ENCODE assay signal across 8 cellular contexts in the genomic region with DNA sequence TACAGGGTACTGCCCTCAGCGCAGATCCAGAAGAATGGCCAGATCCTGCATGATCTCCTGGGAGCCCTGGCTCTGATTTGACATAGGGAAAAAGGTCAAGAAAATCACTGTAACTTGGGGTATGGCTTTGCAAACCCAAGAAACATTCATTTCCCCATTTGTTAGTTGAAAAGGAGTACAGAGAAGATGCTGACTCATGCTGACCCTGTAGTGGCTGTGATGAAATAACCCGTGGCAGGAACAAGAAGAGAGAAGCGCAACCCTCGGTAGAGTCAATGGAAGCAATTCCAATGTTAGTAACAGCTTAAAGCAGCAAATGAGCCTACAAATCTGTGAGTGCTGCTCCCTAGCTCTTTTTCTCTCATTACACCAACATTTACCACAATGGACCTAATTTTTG.
DNase-seq lines count a peak whose midpoint lies in the region; ATAC-seq and TF ChIP-seq lines count a peak whose summit lies in the region.

No MANE protein-coding gene starts in this region.

- H3K4me3 Mint-ChIP-seq in natural killer cell treated with Interleukin-12 subunit alpha and Interleukin-12 subunit beta and Interleukin-15 and Interleukin-18, amount 100 ng/mL, for 72 hours: no peak overlapping the region

- no peaks in the 10 kb centered on the region for H3K4me1 Mint-ChIP-seq in natural killer cell treated with Interleukin-12 subunit alpha and Interleukin-12 subunit beta and Interleukin-15 and Interleukin-18, amount 100 ng/mL, for 72 hours (ENCODE audit: low read depth in 2 of 2)

- H3K36me3 Mint-ChIP-seq in natural killer cell treated with Interleukin-12 subunit alpha and Interleukin-12 subunit beta and Interleukin-15 and Interleukin-18, amount 100 ng/mL, for 72 hours: no peaks in the 10 kb centered on the region

- ATAC-seq in HG02870 (IDR thresholded peaks at IDR 0.05; ENCODE audit: unreplicated experiment): peak; percentile 86
- peak; percentile 72 for ATAC-seq in lung (ENCODE audit: insufficient read depth, low FRiP score)
- no peak for ATAC-seq in natural killer cell treated with Interleukin-12 subunit alpha and Interleukin-12 subunit beta and Interleukin-15 and Interleukin-18, amount 100 ng/mL, for 72 hours

- no peak overlapping the region for H3K27ac Mint-ChIP-seq in natural killer cell treated with Interleukin-12 subunit alpha and Interleukin-12 subunit beta and Interleukin-15 and Interleukin-18, amount 100 ng/mL, for 72 hours

- DNase-seq in AG09319 (ENCODE audit: extremely low read depth, low read depth) (peak; percentile 16), astrocyte of the cerebellum (ENCODE audit: low read depth) (peak; percentile 33), lung (ENCODE audit: low spot score) (peak; percentile 39), SK-N-DZ (ENCODE audit: low spot score) (no peak), cortex of kidney (lab: John Stamatoyannopoulos, UW) (no peak)
- DNase-seq in effector CD4-positive, alpha-beta T cell: no peak
- DNase-seq in natural killer cell treated with Interleukin-12 subunit alpha and Interleukin-12 subunit beta and Interleukin-15 and Interleukin-18, amount 100 ng/mL, for 72 hours (ENCODE audit: low spot score): no peak

- peaks cover 13% of the 10 kb centered on the region for H3K9me3 Mint-ChIP-seq in natural killer cell treated with Interleukin-12 subunit alpha and Interleukin-12 subunit beta and Interleukin-15 and Interleukin-18, amount 100 ng/mL, for 72 hours

- no peaks in the 10 kb centered on the region for H3K36me3 ChIP-seq in lung (ENCODE audit: control insufficient read depth in 2 of 2, insufficient read depth in 2 of 2, low read length in 2 of 2)

- H3K27me3 Mint-ChIP-seq in natural killer cell treated with Interleukin-12 subunit alpha and Interleukin-12 subunit beta and Interleukin-15 and Interleukin-18, amount 100 ng/mL, for 72 hours: no peaks in the 10 kb centered on the region

- H3K4me1 ChIP-seq in lung (ENCODE audit: control insufficient read depth in 2 of 2, insufficient read depth in 2 of 2, low read length in 2 of 2): peaks cover 1 to 34% of the 10 kb centered on the region in 2 donors

- in situ Hi-C loops in astrocyte of the cerebellum (cut with HindIII; ENCODE audit: low sequenced_read_pairs): no loop called here

- no peaks in the 10 kb centered on the region for H3K27me3 ChIP-seq in lung (ENCODE audit: control insufficient read depth, insufficient read depth)

- 28 to 38% methylated on average over 4 of the region's 4 CpGs for whole genome bisulfite sequencing in lung, 2 donors

- H3K27ac ChIP-seq in lung (ENCODE audit: low read depth in 1 of 2, low read length in 1 of 2): peak overlapping the region in 1 of 2 donors; percentile 75

- H3K4me3 ChIP-seq in astrocyte of the cerebellum (ENCODE audit: low read depth, low read length): no peak overlapping the region
- no peak overlapping the region for H3K4me3 ChIP-seq in lung

- TF ChIP-seq CTCF in AG09319 (IDR thresholded peaks at IDR 0.05; ENCODE audit: low read depth, low read length) (no peak), astrocyte of the cerebellum (IDR thresholded peaks at IDR 0.05; ENCODE audit: low read depth, low read length, missing control alignments) (no peak), lung (IDR thresholded peaks at IDR 0.05; ENCODE audit: control extremely low read depth, extremely low read depth) (no peak)

- no peaks in the 10 kb centered on the region for H3K9me3 ChIP-seq in lung (ENCODE audit: control insufficient read depth in 2 of 2, insufficient read depth in 1 of 2, low read length in 1 of 2)

Comparison
In these comparisons a context has a peak if more than half of its experiments do, and no peak if none do; other contexts are left out.
1. DNase-seq: peak in AG09319 (single experiment), astrocyte of the cerebellum (single experiment) and lung (single experiment); none in SK-N-DZ (single experiment), cortex of kidney (single experiment), effector CD4-positive, alpha-beta T cell (single experiment) and natural killer cell treated with Interleukin-12 subunit alpha and Interleukin-12 subunit beta and Interleukin-15 and Interleukin-18, amount 100 ng/mL, for 72 hours (single experiment).
2. ATAC-seq: peak in HG02870 (single experiment) and lung (single experiment); none in natural killer cell treated with Interleukin-12 subunit alpha and Interleukin-12 subunit beta and Interleukin-15 and Interleukin-18, amount 100 ng/mL, for 72 hours (0 of 2).